In genomic region chr2:219498280-219499057, GRCh38 we compare ENCODE assay signal across 1 cellular context.
TF ChIP-seq lines count a peak whose summit lies in the region.

GMPPA (plus strand) TSS chr2:219498891; CDS start chr2:219499976, 1,085 bp downstream.

TF ChIP-seq in HepG2, 621 proteins besides CTCF, POLR2A, EP300 and RAD21 (continued from another document):
- TF ChIP-seq ZNF609 (CRISPR knock-in tag; IDR thresholded peaks at IDR 0.05; ENCODE audit: borderline replicate concordance) (0 out of 2 replicates have a peak, but pooled peaks have one; percentile 31), ZFAT (CRISPR knock-in tag; conservative IDR thresholded peaks at IDR 0.05) (no peak), ZNF10 (CRISPR knock-in tag; IDR thresholded peaks at IDR 0.05; ENCODE audit: borderline replicate concordance, low read depth) (no peak), NCOA2 (CRISPR knock-in tag; IDR thresholded peaks at IDR 0.05) (no peak), CENPX (CRISPR knock-in tag; IDR thresholded peaks at IDR 0.05) (no peak), TEAD2 (CRISPR knock-in tag; IDR thresholded peaks at IDR 0.05) (no peak), ZNF589 (CRISPR knock-in tag; conservative IDR thresholded peaks at IDR 0.05) (peak; percentile 89; the same call in 1 of the 2 replicates), ATF7-NPFF (CRISPR knock-in tag; IDR thresholded peaks at IDR 0.05; ENCODE audit: low read depth) (no peak; the same call in 1 of the 2 replicates), ZNF879 (CRISPR knock-in tag; IDR thresholded peaks at IDR 0.05) (no peak), SMC3 (IDR thresholded peaks at IDR 0.05; ENCODE audit: low read length) (no peak), ZNF101 (CRISPR knock-in tag; IDR thresholded peaks at IDR 0.05; ENCODE audit: borderline replicate concordance, low read depth) (no peak), TERF1 (CRISPR knock-in tag; IDR thresholded peaks at IDR 0.05) (no peak)
- TF ChIP-seq, protein P1, sequence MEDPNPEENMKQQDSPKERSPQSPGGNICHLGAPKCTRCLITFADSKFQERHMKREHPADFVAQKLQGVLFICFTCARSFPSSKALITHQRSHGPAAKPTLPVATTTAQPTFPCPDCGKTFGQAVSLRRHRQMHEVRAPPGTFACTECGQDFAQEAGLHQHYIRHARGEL (CRISPR knock-in tag; IDR thresholded peaks at IDR 0.05): peak; percentile 94
